In the genomic region with DNA sequence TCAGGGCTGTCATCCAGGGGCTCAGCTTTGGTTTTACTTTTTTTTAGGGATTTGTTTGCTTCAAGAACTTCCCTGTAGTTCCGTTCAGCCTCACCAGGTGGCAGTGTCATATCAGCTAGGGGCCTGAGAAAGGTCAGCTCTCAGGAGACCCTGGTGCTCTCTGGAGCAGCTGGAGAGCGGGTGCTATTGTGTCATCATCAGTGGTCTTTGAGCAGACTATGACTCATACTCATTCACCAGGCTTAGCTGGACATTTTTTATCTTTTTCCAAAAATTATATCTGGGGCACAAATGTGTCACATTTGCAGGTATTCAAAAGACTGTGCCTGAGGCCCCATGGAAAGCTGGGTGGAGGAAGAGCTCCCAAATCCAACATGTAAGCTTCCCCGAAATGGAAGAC, we compare ENCODE assay signal across 8 cellular contexts. TPM values are rescaled to one million over a fixed set of nuclear protein-coding genes. Genes with fewer than 3 reads are reported as not detected.
DNase-seq lines count a peak whose midpoint lies in the region; ATAC-seq, FAIRE-seq and TF ChIP-seq lines count a peak whose summit lies in the region.

No MANE protein-coding gene starts in this region.

- POLR2A ChIA-PET in CD4-positive, alpha-beta memory T cell (lab: Charles Lee; ENCODE audit: partially characterized antibody) = no interaction called here

- no peak overlapping the region for H3K27ac Mint-ChIP-seq in stimulated activated naive CD8-positive, alpha-beta T cell treated with anti-CD3 and anti-CD28 coated beads, Interleukin-15, amount 100 ng/mL, for 72 hours
- no peak overlapping the region for H3K27ac Mint-ChIP-seq in CD4-positive, alpha-beta memory T cell

- no peak for TF ChIP-seq POLR2A in H54 (IDR thresholded peaks at IDR 0.05; ENCODE audit: low read depth, low read length)

- peaks cover 0 to 10% of the 10 kb centered on the region in 2 donors for H3K9me3 ChIP-seq in CD4-positive, alpha-beta memory T cell (ENCODE audit: control insufficient read depth in 1 of 2, low read length in 2 of 2)

- ATAC-seq in stimulated activated naive CD8-positive, alpha-beta T cell treated with anti-CD3 and anti-CD28 coated beads, Interleukin-15, amount 100 ng/mL, for 72 hours = no peak

- H3K9me3 Mint-ChIP-seq in stimulated activated naive CD8-positive, alpha-beta T cell treated with anti-CD3 and anti-CD28 coated beads, Interleukin-15, amount 100 ng/mL, for 72 hours = peaks cover 22 to 55% of the 10 kb centered on the region in 2 donors
- H3K9me3 Mint-ChIP-seq in CD4-positive, alpha-beta memory T cell = peaks cover 2 to 81% (median 72%) of the 10 kb centered on the region in 8 donors

- no peak overlapping the region for H3K27ac ChIP-seq in CD4-positive, alpha-beta memory T cell (ENCODE audit: low read depth, low read length)

- intact Hi-C loops in CD4-positive, alpha-beta memory T cell (cut with micrococcal nuclease) = no loop called here

- H3K36me3 Mint-ChIP-seq in CD4-positive, alpha-beta memory T cell = peaks cover 17 to 30% of the 10 kb centered on the region in 2 donors

- H3K4me1 ChIP-seq in CD4-positive, alpha-beta memory T cell (ENCODE audit: insufficient read depth, low read length) = no peaks in the 10 kb centered on the region

- H3K4me3 Mint-ChIP-seq in stimulated activated naive CD8-positive, alpha-beta T cell treated with anti-CD3 and anti-CD28 coated beads, Interleukin-15, amount 100 ng/mL, for 72 hours = no peak overlapping the region
- H3K4me3 Mint-ChIP-seq in CD4-positive, alpha-beta memory T cell = no peak overlapping the region

- no peak overlapping the region for H3K4me3 ChIP-seq in CD4-positive, alpha-beta memory T cell (ENCODE audit: low read length in 2 of 2)

- no peaks in the 10 kb centered on the region for H3K4me1 Mint-ChIP-seq in stimulated activated naive CD8-positive, alpha-beta T cell treated with anti-CD3 and anti-CD28 coated beads, Interleukin-15, amount 100 ng/mL, for 72 hours
- no peaks in the 10 kb centered on the region for H3K4me1 Mint-ChIP-seq in CD4-positive, alpha-beta memory T cell

- peak; percentile 89 for FAIRE-seq in H54 (lab: Jason Lieb, UNC)

- DNase-seq in DMS 273 (lab: John Stamatoyannopoulos, UW; ENCODE audit: unreplicated experiment) = peak; percentile 89
- DNase-seq in H54 (ENCODE audit: insufficient read length, low spot score) = peak; percentile 66
- peak; percentile 65 for DNase-seq in NCI-H345 (lab: John Stamatoyannopoulos, UW)
- peak in 47 of 56 donors; percentile 5 to 86 (median 40) for DNase-seq in amygdala (lab: John Stamatoyannopoulos, UW)
- peak; percentile 85 for DNase-seq in iPS-NIHi11 (ENCODE audit: low spot score)
- peak; percentile 5 to 15 for DNase-seq in stimulated activated naive CD8-positive, alpha-beta T cell treated with anti-CD3 and anti-CD28 coated beads, Interleukin-15, amount 100 ng/mL, for 72 hours
- DNase-seq in stimulated activated naive CD4-positive, alpha-beta T cell treated with Interleukin-2 at 50 U/mL for 16 hours (lab: John Stamatoyannopoulos, UW) = no peak
- no peak for DNase-seq in CD4-positive, alpha-beta memory T cell

- H3K27me3 Mint-ChIP-seq in stimulated activated naive CD8-positive, alpha-beta T cell treated with anti-CD3 and anti-CD28 coated beads, Interleukin-15, amount 100 ng/mL, for 72 hours = no peaks in the 10 kb centered on the region
- H3K27me3 Mint-ChIP-seq in CD4-positive, alpha-beta memory T cell = peaks cover 1% of the 10 kb centered on the region in 2 donors

- no peaks in the 10 kb centered on the region for H3K27me3 ChIP-seq in CD4-positive, alpha-beta memory T cell (ENCODE audit: insufficient read depth, low read length)

- CTCF ChIA-PET in CD4-positive, alpha-beta memory T cell (lab: Charles Lee; ENCODE audit: partially characterized antibody) = interaction anchor here (1.4 to 2.4 kb wide), 2 partner anchors 9 to 10 kb away, joined by 4 to 6 read pairs; no protein-coding TSS in a partner anchor

- H3K36me3 ChIP-seq in CD4-positive, alpha-beta memory T cell (ENCODE audit: insufficient read depth, low read length) = no peaks in the 10 kb centered on the region

RNA-seq across cellular contexts. Expression of a gene that starts 24.4 kb away (rescaled TPM):
- total RNA-seq in CD4-positive, alpha-beta memory T cell = 1 to 10 TPM; 4.7 to 5.9 TPM
- polyA plus RNA-seq in CD4-positive, alpha-beta memory T cell = under 1 TPM in 1 of 2 donors, not detected in 1; 0.61 TPM

RNA-seq across cellular contexts. Expression of a gene that starts 42.5 kb away (rescaled TPM):
- 1 to 10 TPM in 1 of 2 experiments, under 1 TPM in 1; 0.87 to 1.1 TPM for total RNA-seq in CD4-positive, alpha-beta memory T cell
- polyA plus RNA-seq in CD4-positive, alpha-beta memory T cell = not detected

Comparison
In these comparisons a context has a peak if more than half of its experiments do, and no peak if none do; other contexts are left out.
1. DNase-seq: peak in DMS 273 (single experiment), H54 (single experiment), NCI-H345 (single experiment), amygdala (47 of 56), iPS-NIHi11 (single experiment) and stimulated activated naive CD8-positive, alpha-beta T cell treated with anti-CD3 and anti-CD28 coated beads, Interleukin-15, amount 100 ng/mL, for 72 hours (2 of 2); none in stimulated activated naive CD4-positive, alpha-beta T cell treated with Interleukin-2 at 50 U/mL for 16 hours (single experiment) and CD4-positive, alpha-beta memory T cell (0 of 5).